19 cellular contexts compared by ENCODE assay signal in genomic region chr6:162404926-162405325, GRCh38.
DNase-seq lines count a peak whose midpoint lies in the region; TF ChIP-seq lines count a peak whose summit lies in the region.
"Had no signal": no experiment of that assay in that cellular context is flagged by ENCODE, and none has a peak within 500 bp of the region (broad histone marks: within the 10 kb centered on the region; RNA-seq: fewer than 3 reads in every experiment).

No MANE protein-coding gene starts in this region.

- no peaks in the 10 kb centered on the region for H3K27me3 Mint-ChIP-seq in osteocyte (ENCODE audit: unreplicated experiment)
- H3K27me3 Mint-ChIP-seq: B cell; CD4-positive, CD25-positive, alpha-beta regulatory T cell; CD8-positive, alpha-beta memory T cell had no signal

- H3K36me3 Mint-ChIP-seq in osteocyte (ENCODE audit: unreplicated experiment) = peaks cover 2% of the 10 kb centered on the region
- H3K36me3 Mint-ChIP-seq: CD4-positive, CD25-positive, alpha-beta regulatory T cell had no signal

- H3K9me3 Mint-ChIP-seq in osteocyte (ENCODE audit: unreplicated experiment) = no peaks in the 10 kb centered on the region
- H3K9me3 Mint-ChIP-seq: GM23338 had no signal

- H3K4me3 Mint-ChIP-seq in osteocyte (ENCODE audit: unreplicated experiment) = peak overlapping the region; percentile 5
- H3K4me3 Mint-ChIP-seq: B cell; CD4-positive, CD25-positive, alpha-beta regulatory T cell; CD8-positive, alpha-beta memory T cell; GM23338; H9 had no signal

- TF ChIP-seq CTCF in astrocyte of the spinal cord (IDR thresholded peaks at IDR 0.05; ENCODE audit: low read depth, low read length) = no peak
- no peak for TF ChIP-seq CTCF in choroid plexus epithelial cell (conservative IDR thresholded peaks at IDR 0.05; ENCODE audit: low read depth, low read length)
- TF ChIP-seq CTCF in fibroblast of villous mesenchyme (IDR thresholded peaks at IDR 0.05; ENCODE audit: insufficient read depth, low read depth, low read length) = no peak
- TF ChIP-seq CTCF in osteocyte (IDR thresholded peaks at IDR 0.05) = no peak

- in situ Hi-C loops in astrocyte of the spinal cord (cut with HindIII; ENCODE audit: low sequenced_read_pairs) = no loop called here

- H3K4me3 ChIP-seq in astrocyte of the spinal cord (ENCODE audit: low read depth, low read length) = no peak overlapping the region
- no peak overlapping the region for H3K4me3 ChIP-seq in choroid plexus epithelial cell (ENCODE audit: low read depth, low read length)
- H3K4me3 ChIP-seq in fibroblast of villous mesenchyme (ENCODE audit: low read depth, low read length) = no peak overlapping the region
- H3K4me3 ChIP-seq: BLaER1, GM12878, GM23338 had no signal

- peak overlapping the region; percentile 70 for H3K27ac Mint-ChIP-seq in osteocyte (ENCODE audit: unreplicated experiment)
- H3K27ac Mint-ChIP-seq: B cell; CD4-positive, CD25-positive, alpha-beta regulatory T cell; CD8-positive, alpha-beta memory T cell; GM23338; H9 had no signal

- H3K4me1 Mint-ChIP-seq in osteocyte (ENCODE audit: unreplicated experiment) = peaks cover 46% of the 10 kb centered on the region
- H3K4me1 Mint-ChIP-seq: B cell; CD4-positive, CD25-positive, alpha-beta regulatory T cell; CD8-positive, alpha-beta memory T cell had no signal

- DNase-seq in astrocyte of the spinal cord (ENCODE audit: low read depth, low spot score) (peak; percentile 65), choroid plexus epithelial cell (ENCODE audit: low read depth) (peak; percentile 24), fibroblast of villous mesenchyme (ENCODE audit: low read depth) (peak; percentile 29), osteocyte (ENCODE audit: extremely low spot score, unreplicated experiment) (no peak), amniotic stem cell (lab: John Stamatoyannopoulos, UW) (no peak), NCI-H1105 (lab: John Stamatoyannopoulos, UW) (no peak), ecto neural progenitor cell (ENCODE audit: low spot score) (no peak)
- DNase-seq in stimulated activated CD4-positive, alpha-beta T cell treated with anti-CD3 and anti-CD28 coated beads, Interleukin-12 subunit alpha, Interleukin-12 subunit beta, amount 100 ng/mL, for 4 hours = no peak
- DNase-seq: CD4-positive, CD25-positive, alpha-beta regulatory T cell; CD8-positive, alpha-beta memory T cell; DMS 273 treated with DMSO at 0.1 percent for 48 hours; DMS79; EL; GDM1; H9 had no signal

Comparison
In these comparisons a context has a peak if more than half of its experiments do, and no peak if none do; other contexts are left out.
1. DNase-seq: peak in astrocyte of the spinal cord (single experiment), choroid plexus epithelial cell (single experiment) and fibroblast of villous mesenchyme (single experiment); none in osteocyte (single experiment), amniotic stem cell (single experiment), NCI-H1105 (single experiment), ecto neural progenitor cell (single experiment) and stimulated activated CD4-positive, alpha-beta T cell treated with anti-CD3 and anti-CD28 coated beads, Interleukin-12 subunit alpha, Interleukin-12 subunit beta, amount 100 ng/mL, for 4 hours (single experiment).